22 cellular contexts compared by ENCODE assay signal in the genomic region with DNA sequence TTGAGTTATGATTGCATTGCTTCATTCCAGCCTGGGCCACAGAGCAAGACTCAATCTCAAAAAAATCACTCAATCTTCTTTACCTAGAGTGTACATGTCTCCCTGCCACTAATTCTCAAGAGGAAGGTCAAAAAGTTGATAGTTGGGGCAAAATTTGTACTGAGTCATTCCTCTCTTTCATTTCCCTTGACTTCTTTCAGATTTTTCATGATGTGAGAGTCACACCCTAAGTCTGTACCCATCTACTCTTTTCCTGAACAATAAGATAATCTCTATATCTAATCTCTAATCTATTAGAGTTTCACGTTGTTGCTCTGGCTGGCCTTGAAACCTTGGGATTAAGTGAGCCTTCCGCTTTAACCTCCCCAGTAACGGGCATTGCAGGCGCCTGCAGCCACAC. TPM values are rescaled to one million over a fixed set of nuclear protein-coding genes. Genes with fewer than 3 reads are reported as not detected.
DNase-seq lines count a peak whose midpoint lies in the region; ATAC-seq lines count a peak whose summit lies in the region.
"Had no signal": no experiment of that assay in that cellular context is flagged by ENCODE, and none has a peak within 500 bp of the region (broad histone marks: within the 10 kb centered on the region; RNA-seq: fewer than 3 reads in every experiment).

No MANE protein-coding gene starts in this region.

- peak overlapping the region; percentile 1 for H3K27ac ChIP-seq in KOPT-K1 (ENCODE audit: low read depth, low read length, poor library complexity, severe bottlenecking)
- H3K27ac ChIP-seq: lower lobe of right lung, upper lobe of right lung had no signal

- H3K36me3 ChIP-seq in KOPT-K1 (ENCODE audit: insufficient read depth, low read length) (no peaks in the 10 kb centered on the region), HAP-1 (replicated peaks) (no peaks in the 10 kb centered on the region)
- H3K36me3 ChIP-seq: lower lobe of right lung, upper lobe of right lung had no signal

- no peak overlapping the region for H3K4me3 ChIP-seq in HAP-1
- H3K4me3 ChIP-seq: lower lobe of right lung, skin epidermis, upper lobe of right lung had no signal

- H3K27ac Mint-ChIP-seq in activated naive CD8-positive, alpha-beta T cell treated with anti-CD3 and anti-CD28 coated beads, Interleukin-2, amount 10 ng/mL, durations not matched to agents 7 days and 5 days = peak overlapping the region; percentile 54
- no peak overlapping the region for H3K27ac Mint-ChIP-seq in stimulated activated naive CD8-positive, alpha-beta T cell treated with anti-CD3 and anti-CD28 coated beads, Interleukin-15, Interleukin-2, amounts not matched to agents 100 ng/mL and 50 ng/mL, for 24 hours
- H3K27ac Mint-ChIP-seq: brain; dendritic cell treated with granulocyte-macrophage colony-stimulating factor and Interleukin-4, amounts not matched to agents 40 ng/mL and 50 ng/mL, for 4 days; stimulated activated memory B cell treated with anti-CD40 and anti-IgM and Interleukin-4, amounts not matched to agents 10 μg/mL and 1 μg/mL and 100 μg/mL, for 72 hours had no signal

- peaks cover 2% of the 10 kb centered on the region for H3K36me3 Mint-ChIP-seq in activated naive CD8-positive, alpha-beta T cell treated with anti-CD3 and anti-CD28 coated beads, Interleukin-2, amount 10 ng/mL, durations not matched to agents 7 days and 5 days
- no peaks in the 10 kb centered on the region for H3K36me3 Mint-ChIP-seq in stimulated activated naive CD8-positive, alpha-beta T cell treated with anti-CD3 and anti-CD28 coated beads, Interleukin-15, Interleukin-2, amounts not matched to agents 100 ng/mL and 50 ng/mL, for 24 hours (ENCODE audit: low read depth)
- H3K36me3 Mint-ChIP-seq: brain; naive B cell; stimulated activated memory B cell treated with anti-CD40 and anti-IgM and Interleukin-4, amounts not matched to agents 10 μg/mL and 1 μg/mL and 100 μg/mL, for 72 hours had no signal

- H3K9me3 ChIP-seq in KOPT-K1 (ENCODE audit: insufficient read depth, low read length, poor library complexity, severe bottlenecking) = peaks cover 6% of the 10 kb centered on the region
- H3K9me3 ChIP-seq in HAP-1 = no peaks in the 10 kb centered on the region
- H3K9me3 ChIP-seq: lower lobe of right lung, upper lobe of right lung had no signal

- peak; percentile 43 for DNase-seq in activated T-cell treated with anti-CD3 and anti-CD28 coated beads, Interleukin-2, amount 50 U/mL, for 1 hour
- no peak for DNase-seq in activated T-cell treated with anti-CD3 and anti-CD28 coated beads, Interleukin-2, amount 50 U/mL, for 48 hours
- DNase-seq in activated naive CD8-positive, alpha-beta T cell treated with anti-CD3 and anti-CD28 coated beads, Interleukin-2, amount 10 ng/mL, durations not matched to agents 7 days and 5 days = no peak
- DNase-seq in OCI-M2 (lab: John Stamatoyannopoulos, UW; ENCODE audit: unreplicated experiment) (no peak), A172 (ENCODE audit: low spot score) (no peak), HAP-1 (ENCODE audit: low spot score in 2 of 2) (no peak)
- DNase-seq: erythroblast, H7, lower lobe of right lung, MM.1S, naive B cell, NCI-H1930, OCI-M1, upper lobe of right lung had no signal

- H3K27me3 ChIP-seq in HAP-1 (ENCODE audit: low read depth) = no peaks in the 10 kb centered on the region
- H3K27me3 ChIP-seq: upper lobe of right lung had no signal

- H3K27me3 Mint-ChIP-seq in activated naive CD8-positive, alpha-beta T cell treated with anti-CD3 and anti-CD28 coated beads, Interleukin-2, amount 10 ng/mL, durations not matched to agents 7 days and 5 days = peaks cover 2% of the 10 kb centered on the region
- no peaks in the 10 kb centered on the region for H3K27me3 Mint-ChIP-seq in stimulated activated naive CD8-positive, alpha-beta T cell treated with anti-CD3 and anti-CD28 coated beads, Interleukin-15, Interleukin-2, amounts not matched to agents 100 ng/mL and 50 ng/mL, for 24 hours
- H3K27me3 Mint-ChIP-seq: dendritic cell treated with granulocyte-macrophage colony-stimulating factor and Interleukin-4, amounts not matched to agents 40 ng/mL and 50 ng/mL, for 4 days had no signal

- in situ Hi-C loops in HAP-1 (cut with MboI; ENCODE audit: low sequenced_read_pairs) = loop anchor here (25.0 kb wide), 2 partner anchors 661 to 786 kb away; no protein-coding TSS in a partner anchor

- POLR2A ChIA-PET in activated naive CD8-positive, alpha-beta T cell treated with anti-CD3 and anti-CD28 coated beads, Interleukin-2, amount 10 ng/mL, durations not matched to agents 7 days and 5 days (lab: Charles Lee) = no interaction called here

- H3K4me3 Mint-ChIP-seq in activated naive CD8-positive, alpha-beta T cell treated with anti-CD3 and anti-CD28 coated beads, Interleukin-2, amount 10 ng/mL, durations not matched to agents 7 days and 5 days = peak overlapping the region; percentile 28
- H3K4me3 Mint-ChIP-seq in stimulated activated naive CD8-positive, alpha-beta T cell treated with anti-CD3 and anti-CD28 coated beads, Interleukin-15, Interleukin-2, amounts not matched to agents 100 ng/mL and 50 ng/mL, for 24 hours = peak overlapping the region; percentile 34
- H3K4me3 Mint-ChIP-seq: brain; dendritic cell treated with granulocyte-macrophage colony-stimulating factor and Interleukin-4, amounts not matched to agents 40 ng/mL and 50 ng/mL, for 4 days; naive B cell; stimulated activated memory B cell treated with anti-CD40 and anti-IgM and Interleukin-4, amounts not matched to agents 10 μg/mL and 1 μg/mL and 100 μg/mL, for 72 hours had no signal

- H3K4me1 Mint-ChIP-seq in activated naive CD8-positive, alpha-beta T cell treated with anti-CD3 and anti-CD28 coated beads, Interleukin-2, amount 10 ng/mL, durations not matched to agents 7 days and 5 days = peaks cover 13% of the 10 kb centered on the region
- H3K4me1 Mint-ChIP-seq in stimulated activated naive CD8-positive, alpha-beta T cell treated with anti-CD3 and anti-CD28 coated beads, Interleukin-15, Interleukin-2, amounts not matched to agents 100 ng/mL and 50 ng/mL, for 24 hours (ENCODE audit: low read depth) = peaks cover 12% of the 10 kb centered on the region
- H3K4me1 Mint-ChIP-seq: brain; naive B cell; stimulated activated memory B cell treated with anti-CD40 and anti-IgM and Interleukin-4, amounts not matched to agents 10 μg/mL and 1 μg/mL and 100 μg/mL, for 72 hours had no signal

- H3K4me1 ChIP-seq in HAP-1 = no peaks in the 10 kb centered on the region
- H3K4me1 ChIP-seq: lower lobe of right lung, upper lobe of right lung had no signal

- H3K9me3 Mint-ChIP-seq in activated naive CD8-positive, alpha-beta T cell treated with anti-CD3 and anti-CD28 coated beads, Interleukin-2, amount 10 ng/mL, durations not matched to agents 7 days and 5 days = peaks cover 10% of the 10 kb centered on the region
- no peaks in the 10 kb centered on the region for H3K9me3 Mint-ChIP-seq in stimulated activated naive CD8-positive, alpha-beta T cell treated with anti-CD3 and anti-CD28 coated beads, Interleukin-15, Interleukin-2, amounts not matched to agents 100 ng/mL and 50 ng/mL, for 24 hours
- H3K9me3 Mint-ChIP-seq: stimulated activated memory B cell treated with anti-CD40 and anti-IgM and Interleukin-4, amounts not matched to agents 10 μg/mL and 1 μg/mL and 100 μg/mL, for 72 hours had no signal

- peak; percentile 14 for ATAC-seq in activated naive CD8-positive, alpha-beta T cell treated with anti-CD3 and anti-CD28 coated beads, Interleukin-2, amount 10 ng/mL, durations not matched to agents 7 days and 5 days (ENCODE audit: low read depth)
- ATAC-seq: stimulated activated memory B cell treated with anti-CD40 and anti-IgM and Interleukin-4, amounts not matched to agents 10 μg/mL and 1 μg/mL and 100 μg/mL, for 72 hours had no signal

RNA-seq across cellular contexts. Expression of gene BRDT, which starts 1.1 kb away (rescaled TPM):
- total RNA-seq in activated naive CD8-positive, alpha-beta T cell treated with anti-CD3 and anti-CD28 coated beads, Interleukin-2, amount 10 ng/mL, durations not matched to agents 7 days and 5 days = not detected
- not detected in 2 replicates for total RNA-seq in A172 (2014; rRNA removed; shearing (Covaris generic))
- total RNA-seq: lower lobe of right lung, posterior vena cava, SK-MEL-5, upper lobe of right lung had no signal
